28 cellular contexts compared by ENCODE assay signal in genomic region chr18:73805991-73806390, GRCh38.
"Had no signal": no experiment of that assay in that cellular context is flagged by ENCODE, and none has a peak within 500 bp of the region (broad histone marks: within the 10 kb centered on the region; RNA-seq: fewer than 3 reads in every experiment).

No MANE protein-coding gene starts in this region.

- H3K9me3 ChIP-seq: adrenal gland, breast epithelium, colonic mucosa, esophagus squamous epithelium had no signal

- H3K4me1 ChIP-seq: adrenal gland, breast epithelium, colonic mucosa, esophagus squamous epithelium had no signal

- H3K4me3 Mint-ChIP-seq: activated CD8-positive, alpha-beta T cell treated with anti-CD3 and anti-CD28 coated beads for 36 hours; activated naive CD8-positive, alpha-beta T cell treated with anti-CD3 and anti-CD28 coated beads for 36 hours; activated naive CD8-positive, alpha-beta T cell treated with anti-CD3 and anti-CD28 coated beads, Interleukin-2, amount 50 U/mL, for 24 hours; activated T-cell treated with anti-CD3 and anti-CD28 coated beads, Interleukin-2, amount 50 U/mL, for 4 hours; activated T-helper 17 cell treated with anti-CD3 and anti-CD28 coated beads, Interleukin-2, amount 50 U/mL, for 72 hours; brain had no signal

- H3K27me3 Mint-ChIP-seq: activated naive CD8-positive, alpha-beta T cell treated with anti-CD3 and anti-CD28 coated beads for 36 hours; activated naive CD8-positive, alpha-beta T cell treated with anti-CD3 and anti-CD28 coated beads, Interleukin-2, amount 50 U/mL, for 24 hours; activated T-helper 17 cell treated with anti-CD3 and anti-CD28 coated beads, Interleukin-2, amount 50 U/mL, for 72 hours; brain had no signal

- H3K27me3 ChIP-seq: adrenal gland, breast epithelium, cardiac muscle cell, colonic mucosa, esophagus squamous epithelium had no signal

- ATAC-seq: activated CD8-positive, alpha-beta T cell treated with anti-CD3 and anti-CD28 coated beads for 36 hours; activated naive CD8-positive, alpha-beta T cell treated with anti-CD3 and anti-CD28 coated beads, Interleukin-2, amount 50 U/mL, for 24 hours; activated T-cell treated with anti-CD3 and anti-CD28 coated beads, Interleukin-2, amount 50 U/mL, for 4 hours; activated T-helper 17 cell treated with anti-CD3 and anti-CD28 coated beads, Interleukin-2, amount 50 U/mL, for 72 hours had no signal

- H3K27ac ChIP-seq: adrenal gland, breast epithelium, cardiac muscle cell, colonic mucosa, epithelial cell of prostate, esophagus squamous epithelium had no signal

- H3K27ac Mint-ChIP-seq: activated CD8-positive, alpha-beta T cell treated with anti-CD3 and anti-CD28 coated beads for 36 hours; activated naive CD8-positive, alpha-beta T cell treated with anti-CD3 and anti-CD28 coated beads for 36 hours; activated naive CD8-positive, alpha-beta T cell treated with anti-CD3 and anti-CD28 coated beads, Interleukin-2, amount 50 U/mL, for 24 hours; activated T-helper 17 cell treated with anti-CD3 and anti-CD28 coated beads, Interleukin-2, amount 50 U/mL, for 72 hours; brain had no signal

- H3K36me3 ChIP-seq: adrenal gland, breast epithelium, cardiac muscle cell, colonic mucosa, esophagus squamous epithelium had no signal

- H3K9me3 Mint-ChIP-seq: activated CD8-positive, alpha-beta T cell treated with anti-CD3 and anti-CD28 coated beads for 36 hours; activated naive CD8-positive, alpha-beta T cell treated with anti-CD3 and anti-CD28 coated beads for 36 hours; activated naive CD8-positive, alpha-beta T cell treated with anti-CD3 and anti-CD28 coated beads, Interleukin-2, amount 50 U/mL, for 24 hours; activated T-cell treated with anti-CD3 and anti-CD28 coated beads, Interleukin-2, amount 50 U/mL, for 4 hours had no signal

- H3K36me3 Mint-ChIP-seq: activated naive CD8-positive, alpha-beta T cell treated with anti-CD3 and anti-CD28 coated beads for 36 hours; brain had no signal

- DNase-seq: activated CD4-positive, alpha-beta T cell treated with anti-CD3 and anti-CD28 coated beads for 48 hours; activated CD4-positive, alpha-beta T cell treated with anti-CD3 and anti-CD28 coated beads, Interleukin-2, amount 50 U/mL, for 1 hour; activated CD4-positive, alpha-beta T cell treated with anti-CD3 and anti-CD28 coated beads, Interleukin-2, amount 50 U/mL, for 48 hours; activated CD8-positive, alpha-beta memory T cell treated with anti-CD3 and anti-CD28 coated beads for 24 hours; activated CD8-positive, alpha-beta T cell treated with anti-CD3 and anti-CD28 coated beads for 36 hours; activated effector memory CD4-positive, alpha-beta T cell treated with Interleukin-2 at 50 U/mL for 16 hours; activated gamma-delta T cell treated with Interleukin-2 at 50 U/mL for 16 hours; activated naive CD4-positive, alpha-beta T cell treated with anti-CD3 and anti-CD28 coated beads, Interleukin-2, amount 50 U/mL, for 16 hours; activated naive CD4-positive, alpha-beta T cell treated with Interleukin-2 at 50 U/mL for 16 hours; activated naive CD8-positive, alpha-beta T cell treated with anti-CD3 and anti-CD28 coated beads for 36 hours; activated naive CD8-positive, alpha-beta T cell treated with anti-CD3 and anti-CD28 coated beads, Interleukin-2, amount 50 U/mL, for 24 hours; activated T-cell treated with anti-CD3 and anti-CD28 coated beads, Interleukin-2, amount 50 U/mL, for 4 hours; adrenal gland; amygdala; aorta; central memory CD4-positive, alpha-beta T cell; cerebellar nuclear complex; colonic mucosa; effector CD8-positive, alpha-beta T cell; esophagus squamous epithelium; foreskin melanocyte; head of caudate nucleus; T-helper 2 cell had no signal

- H3K4me3 ChIP-seq: adrenal gland, breast epithelium, cardiac muscle cell, colonic mucosa, esophagus squamous epithelium had no signal

- H3K4me1 Mint-ChIP-seq: activated naive CD8-positive, alpha-beta T cell treated with anti-CD3 and anti-CD28 coated beads for 36 hours; activated naive CD8-positive, alpha-beta T cell treated with anti-CD3 and anti-CD28 coated beads, Interleukin-2, amount 50 U/mL, for 24 hours; activated T-helper 17 cell treated with anti-CD3 and anti-CD28 coated beads, Interleukin-2, amount 50 U/mL, for 72 hours; brain had no signal
